30 cellular contexts compared by ENCODE assay signal in genomic region chr12:31999692-32000091, GRCh38.
"Had no signal": no experiment of that assay in that cellular context is flagged by ENCODE, and none has a peak within 500 bp of the region (broad histone marks: within the 10 kb centered on the region; RNA-seq: fewer than 3 reads in every experiment).

No MANE protein-coding gene starts in this region.

- H3K9me3 ChIP-seq: heart right ventricle, right atrium auricular region, testis, transverse colon had no signal

- H3K27ac Mint-ChIP-seq: activated CD4-positive, alpha-beta T cell treated with anti-CD3 and anti-CD28 coated beads, Interleukin-2, amount 10 ng/mL, durations not matched to agents 24 days and 14 days; activated T-helper 17 cell treated with anti-CD3 and anti-CD28 coated beads, Interleukin-2, amount 50 U/mL, for 72 hours; dendritic cell treated with granulocyte-macrophage colony-stimulating factor and Interleukin-4, amounts not matched to agents 40 ng/mL and 50 ng/mL, for 4 days; endodermal cell; mesothelial cell of epicardium; T-helper 1 cell treated with Interleukin-12 subunit alpha and Interleukin-12 subunit beta and Interleukin-4 antibody, amounts not matched to agents 30 μg/mL and 1 μg/mL, for 36 hours had no signal

- H3K27me3 Mint-ChIP-seq: activated CD4-positive, alpha-beta memory T cell treated with anti-CD3 and anti-CD28 coated beads for 36 hours; activated CD4-positive, alpha-beta T cell treated with anti-CD3 and anti-CD28 coated beads, Interleukin-2, amount 10 ng/mL, durations not matched to agents 24 days and 14 days; activated T-helper 17 cell treated with anti-CD3 and anti-CD28 coated beads, Interleukin-2, amount 50 U/mL, for 72 hours; dendritic cell treated with granulocyte-macrophage colony-stimulating factor and Interleukin-4, amounts not matched to agents 40 ng/mL and 50 ng/mL, for 4 days; naive B cell had no signal

- H3K4me2 ChIP-seq: smooth muscle cell had no signal

- H3K4me3 ChIP-seq: heart right ventricle, right atrium auricular region, smooth muscle cell, testis, transverse colon had no signal

- H3K9me3 Mint-ChIP-seq: activated CD4-positive, alpha-beta T cell treated with anti-CD3 and anti-CD28 coated beads, Interleukin-2, amount 10 ng/mL, durations not matched to agents 24 days and 14 days; activated T-cell treated with anti-CD3 and anti-CD28 coated beads, Interleukin-2, amount 50 U/mL, for 4 hours; activated T-helper 17 cell treated with anti-CD3 and anti-CD28 coated beads, Interleukin-2, amount 50 U/mL, for 72 hours; dendritic cell treated with granulocyte-macrophage colony-stimulating factor and Interleukin-4, amounts not matched to agents 40 ng/mL and 50 ng/mL, for 4 days; naive B cell; T-helper 1 cell treated with Interleukin-12 subunit alpha and Interleukin-12 subunit beta and Interleukin-4 antibody, amounts not matched to agents 30 μg/mL and 1 μg/mL, for 36 hours had no signal

- H3K79me2 ChIP-seq: parathyroid adenoma had no signal

- H3K4me3 Mint-ChIP-seq: activated CD4-positive, alpha-beta memory T cell treated with anti-CD3 and anti-CD28 coated beads for 36 hours; activated CD4-positive, alpha-beta T cell treated with anti-CD3 and anti-CD28 coated beads, Interleukin-2, amount 10 ng/mL, durations not matched to agents 24 days and 14 days; activated T-cell treated with anti-CD3 and anti-CD28 coated beads, Interleukin-2, amount 50 U/mL, for 4 hours; activated T-helper 17 cell treated with anti-CD3 and anti-CD28 coated beads, Interleukin-2, amount 50 U/mL, for 72 hours; dendritic cell treated with granulocyte-macrophage colony-stimulating factor and Interleukin-4, amounts not matched to agents 40 ng/mL and 50 ng/mL, for 4 days; endodermal cell; mesothelial cell of epicardium; nephron progenitor cell; T-helper 1 cell treated with Interleukin-12 subunit alpha and Interleukin-12 subunit beta and Interleukin-4 antibody, amounts not matched to agents 30 μg/mL and 1 μg/mL, for 36 hours had no signal

- DNase-seq: activated CD4-positive, alpha-beta memory T cell treated with anti-CD3 and anti-CD28 coated beads for 36 hours; activated CD4-positive, alpha-beta T cell treated with anti-CD3 and anti-CD28 coated beads, Interleukin-2, amount 10 ng/mL, durations not matched to agents 24 days and 14 days; activated CD4-positive, CD25-positive, alpha-beta regulatory T cell treated with anti-CD3 and anti-CD28 coated beads, Interleukin-2, amount 50 U/mL, for 72 hours; activated gamma-delta T cell treated with Interleukin-2 at 50 U/mL for 16 hours; activated T-cell treated with anti-CD3 and anti-CD28 coated beads, Interleukin-2, amount 50 U/mL, for 4 hours; amniotic stem cell; caudate nucleus; endodermal cell; foreskin melanocyte; heart right ventricle; naive B cell; nephron progenitor cell; nucleus accumbens; stimulated activated CD4-positive, alpha-beta T cell treated with anti-CD3 and anti-CD28 coated beads, Interleukin-15, amount 100 ng/mL, for 24 hours; stimulated activated CD4-positive, alpha-beta T cell treated with anti-CD3 and anti-CD28 coated beads, Interleukin-2, amount 100 ng/mL, for 24 hours; stimulated activated naive CD4-positive, alpha-beta T cell treated with Interleukin-2 at 50 U/mL for 16 hours; SW 1271; T-helper 9 cell; testis; transverse colon had no signal

- H3K27me3 ChIP-seq: heart right ventricle, right atrium auricular region, testis, transverse colon had no signal

- ATAC-seq: activated naive CD4-positive, alpha-beta T cell treated with anti-CD3 and anti-CD28 coated beads, Interleukin-2, amount 50 U/mL, for 72 hours; activated T-cell treated with anti-CD3 and anti-CD28 coated beads, Interleukin-2, amount 50 U/mL, for 4 hours; activated T-helper 17 cell treated with anti-CD3 and anti-CD28 coated beads, Interleukin-2, amount 50 U/mL, for 72 hours; esophagus mucosa; heart right ventricle had no signal

- H3K4me1 ChIP-seq: parathyroid adenoma, transverse colon had no signal

- H3K27ac ChIP-seq: heart right ventricle, parathyroid adenoma, right atrium auricular region, testis, transverse colon, VCaP had no signal

- H2AFZ ChIP-seq: parathyroid adenoma had no signal

- H3K9ac ChIP-seq: parathyroid adenoma had no signal

- H3K4me1 Mint-ChIP-seq: activated CD4-positive, alpha-beta T cell treated with anti-CD3 and anti-CD28 coated beads, Interleukin-2, amount 10 ng/mL, durations not matched to agents 24 days and 14 days; activated T-helper 17 cell treated with anti-CD3 and anti-CD28 coated beads, Interleukin-2, amount 50 U/mL, for 72 hours; endodermal cell; mesothelial cell of epicardium; nephron progenitor cell had no signal
